1 cellular context compared by ENCODE assay signal in genomic region chr1:157469715-157470114, GRCh38.
TF ChIP-seq lines count a peak whose summit lies in the region.

No MANE protein-coding gene starts in this region.

TF ChIP-seq in GM23338, 12 proteins besides CTCF, POLR2A, EP300 and RAD21 (continued from another document):
- TF ChIP-seq ZNF462 (CRISPR knock-in tag; IDR thresholded peaks at IDR 0.05): no peak
- no peak for TF ChIP-seq NANOG (IDR thresholded peaks at IDR 0.05; ENCODE audit: borderline replicate concordance)
- no peak for TF ChIP-seq ZNF114 (CRISPR knock-in tag; IDR thresholded peaks at IDR 0.05)
- TF ChIP-seq ETS1 (IDR thresholded peaks at IDR 0.05): no peak
- no peak for TF ChIP-seq EZH2phosphoT487 (IDR thresholded peaks at IDR 0.05; ENCODE audit: unreplicated experiment)
- no peak for TF ChIP-seq EZH2 (IDR thresholded peaks at IDR 0.05; ENCODE audit: low read depth, unreplicated experiment)
TF ChIP-seq in GM23338: peak in this region for 0.
